Comparison of ENCODE assay signal across 20 cellular contexts in genomic region chr15:90449206-90449735, GRCh38.
A peak's percentile ranks its signal among the peaks of the same experiment; 100 is the strongest.
DNase-seq lines count a peak whose midpoint lies in the region; ATAC-seq, FAIRE-seq and TF ChIP-seq lines count a peak whose summit lies in the region.
"Had no signal": no experiment of that assay in that cellular context is flagged by ENCODE, and none has a peak within 500 bp of the region (broad histone marks: within the 10 kb centered on the region; RNA-seq: fewer than 3 reads in every experiment).

No MANE protein-coding gene starts in this region.

- H3K9ac ChIP-seq in PC-3 (ENCODE audit: low read length) = no peak overlapping the region

- H3K27ac Mint-ChIP-seq in central memory CD8-positive, alpha-beta T cell (ENCODE audit: low read depth) = peak overlapping the region; percentile 8
- H3K27ac Mint-ChIP-seq in nephron progenitor cell = peak overlapping the region; percentile 62
- no peak overlapping the region for H3K27ac Mint-ChIP-seq in activated CD8-positive, alpha-beta memory T cell treated with anti-CD3 and anti-CD28 coated beads, Interleukin-2, amount 10 ng/mL, durations not matched to agents 7 days and 5 days
- H3K27ac Mint-ChIP-seq: activated naive CD8-positive, alpha-beta T cell treated with anti-CD3 and anti-CD28 coated beads, Interleukin-2, amount 10 ng/mL, durations not matched to agents 7 days and 5 days; T-helper 2 cell treated with Interferon-gamma antibody and Interleukin-4, amounts not matched to agents 5 μg/mL and 100 μg/mL, for 36 hours had no signal

- H3K27me3 ChIP-seq in PC-3 (ENCODE audit: low read length) = no peaks in the 10 kb centered on the region
- H3K27me3 ChIP-seq: foreskin keratinocyte, neutrophil, right atrium auricular region, SJSA1, stomach, uterus had no signal

- H3K4me2 ChIP-seq in PC-3 (ENCODE audit: low read length) = no peak overlapping the region

- TF ChIP-seq CTCF in PC-3 (conservative IDR thresholded peaks at IDR 0.05; ENCODE audit: low read depth, low read length) (no peak), nephron progenitor cell (IDR thresholded peaks at IDR 0.05) (no peak)

- no TSS peak for BruUV-seq in PC-3 (replicated peaks; lab: Mats Ljungman, UMichigan)

- H3K79me2 ChIP-seq in PC-3 (ENCODE audit: low read length) = no peaks in the 10 kb centered on the region; the same call in 1 of the 2 replicates

- intact Hi-C loops in PC-3 (cut with micrococcal nuclease) = no loop called here

- POLR2A ChIA-PET in PC-3 (lab: Charles Lee; ENCODE audit: unreplicated experiment) = no interaction called here

- peak; percentile 3 for DNase-seq in Daoy (ENCODE audit: low read depth)
- peak; percentile 59 for DNase-seq in PC-3
- DNase-seq in central memory CD8-positive, alpha-beta T cell (ENCODE audit: low spot score in 2 of 2) = no peak
- DNase-seq in nephron progenitor cell = no peak
- no peak for DNase-seq in frontal cortex (ENCODE audit: low spot score in 2 of 2)
- DNase-seq in activated gamma-delta T cell (lab: John Stamatoyannopoulos, UW) = no peak
- no peak for DNase-seq in activated CD8-positive, alpha-beta memory T cell treated with anti-CD3 and anti-CD28 coated beads, Interleukin-2, amount 10 ng/mL, durations not matched to agents 7 days and 5 days
- no peak for DNase-seq in NCI-H69 (lab: John Stamatoyannopoulos, UW)
- DNase-seq: activated naive CD8-positive, alpha-beta T cell treated with anti-CD3 and anti-CD28 coated beads, Interleukin-2, amount 10 ng/mL, durations not matched to agents 7 days and 5 days; CD4-positive, alpha-beta memory T cell; foreskin keratinocyte; left colon; NCI-H187; NCI-H446 treated with DMSO at 0.1 percent for 48 hours; stomach; uterus had no signal

- H3K4me3 ChIP-seq in PC-3 (ENCODE audit: low read length) = no peak overlapping the region
- H3K4me3 ChIP-seq: right atrium auricular region, SJSA1, stomach, uterus had no signal

- no peaks in the 10 kb centered on the region for H3F3A ChIP-seq in PC-3 (ENCODE audit: low read length, unreplicated experiment)

- H2AFZ ChIP-seq in PC-3 (ENCODE audit: low read length) = no peak overlapping the region

- no peak overlapping the region for H3K27ac ChIP-seq in PC-3 (ENCODE audit: low read length)
- H3K27ac ChIP-seq: foreskin keratinocyte, neutrophil, right atrium auricular region, SJSA1, stomach, uterus had no signal

- peaks cover 47% of the 10 kb centered on the region for H3K36me3 ChIP-seq in PC-3 (ENCODE audit: low read depth, low read length)
- H3K36me3 ChIP-seq: uterus had no signal

- ATAC-seq in PC-3 = peak; percentile 84
- no peak for ATAC-seq in central memory CD8-positive, alpha-beta T cell (replicated peaks; ENCODE audit: extremely low read depth, poor library complexity, severe bottlenecking)
- ATAC-seq in activated CD8-positive, alpha-beta memory T cell treated with anti-CD3 and anti-CD28 coated beads, Interleukin-2, amount 10 ng/mL, durations not matched to agents 7 days and 5 days = no peak
- ATAC-seq: foreskin keratinocyte, left colon had no signal

- H4K20me1 ChIP-seq in PC-3 (ENCODE audit: low read length) = no peaks in the 10 kb centered on the region

- H3K9me3 ChIP-seq in PC-3 (ENCODE audit: low read length) = no peaks in the 10 kb centered on the region
- H3K9me3 ChIP-seq: neutrophil, right atrium auricular region, SJSA1, stomach, uterus had no signal

- peaks cover 17% of the 10 kb centered on the region for H3K4me1 Mint-ChIP-seq in central memory CD8-positive, alpha-beta T cell
- H3K4me1 Mint-ChIP-seq in nephron progenitor cell = peaks cover 40% of the 10 kb centered on the region
- peaks cover 5% of the 10 kb centered on the region for H3K4me1 Mint-ChIP-seq in activated CD8-positive, alpha-beta memory T cell treated with anti-CD3 and anti-CD28 coated beads, Interleukin-2, amount 10 ng/mL, durations not matched to agents 7 days and 5 days

- H3K36me3 Mint-ChIP-seq in central memory CD8-positive, alpha-beta T cell (ENCODE audit: insufficient read depth) = peaks cover 67% of the 10 kb centered on the region
- peaks cover 44% of the 10 kb centered on the region for H3K36me3 Mint-ChIP-seq in nephron progenitor cell (ENCODE audit: low read depth)
- peaks cover 63% of the 10 kb centered on the region for H3K36me3 Mint-ChIP-seq in activated CD8-positive, alpha-beta memory T cell treated with anti-CD3 and anti-CD28 coated beads, Interleukin-2, amount 10 ng/mL, durations not matched to agents 7 days and 5 days

- peaks cover 27% of the 10 kb centered on the region for H3K4me1 ChIP-seq in PC-3 (ENCODE audit: insufficient read depth, low read length)
- H3K4me1 ChIP-seq: foreskin keratinocyte, right atrium auricular region, SJSA1, stomach, uterus had no signal

- no peak for FAIRE-seq in frontal cortex (lab: Jason Lieb, UNC)

- H3K9me3 Mint-ChIP-seq in central memory CD8-positive, alpha-beta T cell = no peaks in the 10 kb centered on the region
- no peaks in the 10 kb centered on the region for H3K9me3 Mint-ChIP-seq in nephron progenitor cell
- no peaks in the 10 kb centered on the region for H3K9me3 Mint-ChIP-seq in activated CD8-positive, alpha-beta memory T cell treated with anti-CD3 and anti-CD28 coated beads, Interleukin-2, amount 10 ng/mL, durations not matched to agents 7 days and 5 days (ENCODE audit: low read depth)
- H3K9me3 Mint-ChIP-seq: activated naive CD8-positive, alpha-beta T cell treated with anti-CD3 and anti-CD28 coated beads, Interleukin-2, amount 10 ng/mL, durations not matched to agents 7 days and 5 days; CD4-positive, alpha-beta memory T cell; T-helper 2 cell treated with Interferon-gamma antibody and Interleukin-4, amounts not matched to agents 5 μg/mL and 100 μg/mL, for 36 hours had no signal

- no peaks in the 10 kb centered on the region for H3K9me2 ChIP-seq in PC-3 (replicated peaks; ENCODE audit: low read length)

- CTCF ChIA-PET in PC-3 (lab: Charles Lee) = no interaction called here
- CTCF ChIA-PET in activated CD8-positive, alpha-beta memory T cell treated with anti-CD3 and anti-CD28 coated beads, Interleukin-2, amount 10 ng/mL, durations not matched to agents 7 days and 5 days (lab: Charles Lee) = interaction anchor here (1.1 to 6.2 kb wide), 5 partner anchors 11 to 485 kb away, joined by 3 to 24 read pairs (median 4); no protein-coding TSS in a partner anchor

- no peaks in the 10 kb centered on the region for H3K27me3 Mint-ChIP-seq in central memory CD8-positive, alpha-beta T cell
- H3K27me3 Mint-ChIP-seq in nephron progenitor cell (ENCODE audit: low read depth, poor library complexity) = no peaks in the 10 kb centered on the region
- H3K27me3 Mint-ChIP-seq in activated CD8-positive, alpha-beta memory T cell treated with anti-CD3 and anti-CD28 coated beads, Interleukin-2, amount 10 ng/mL, durations not matched to agents 7 days and 5 days = no peaks in the 10 kb centered on the region
- H3K27me3 Mint-ChIP-seq: activated naive CD8-positive, alpha-beta T cell treated with anti-CD3 and anti-CD28 coated beads, Interleukin-2, amount 10 ng/mL, durations not matched to agents 7 days and 5 days; CD4-positive, alpha-beta memory T cell had no signal

- H3K4me3 Mint-ChIP-seq in central memory CD8-positive, alpha-beta T cell = no peak overlapping the region
- H3K4me3 Mint-ChIP-seq in nephron progenitor cell = no peak overlapping the region
- H3K4me3 Mint-ChIP-seq in activated CD8-positive, alpha-beta memory T cell treated with anti-CD3 and anti-CD28 coated beads, Interleukin-2, amount 10 ng/mL, durations not matched to agents 7 days and 5 days = no peak overlapping the region
- H3K4me3 Mint-ChIP-seq: activated naive CD8-positive, alpha-beta T cell treated with anti-CD3 and anti-CD28 coated beads, Interleukin-2, amount 10 ng/mL, durations not matched to agents 7 days and 5 days; CD4-positive, alpha-beta memory T cell; T-helper 2 cell treated with Interferon-gamma antibody and Interleukin-4, amounts not matched to agents 5 μg/mL and 100 μg/mL, for 36 hours had no signal

Comparison
In these comparisons a context has a peak if more than half of its experiments do, and no peak if none do; other contexts are left out.
1. DNase-seq: peak in Daoy (single experiment) and PC-3 (single experiment); none in central memory CD8-positive, alpha-beta T cell (0 of 2), nephron progenitor cell (single experiment), frontal cortex (0 of 2), activated gamma-delta T cell (single experiment), activated CD8-positive, alpha-beta memory T cell treated with anti-CD3 and anti-CD28 coated beads, Interleukin-2, amount 10 ng/mL, durations not matched to agents 7 days and 5 days (single experiment) and NCI-H69 (single experiment).